11 cellular contexts compared by ENCODE assay signal in genomic region chr9:73093740-73094379, GRCh38. TPM values are rescaled to one million over a fixed set of nuclear protein-coding genes. Genes with fewer than 3 reads are reported as not detected.
A peak's percentile ranks its signal among the peaks of the same experiment; 100 is the strongest.
DNase-seq lines count a peak whose midpoint lies in the region; ATAC-seq lines count a peak whose summit lies in the region.
"Had no signal": no experiment of that assay in that cellular context is flagged by ENCODE, and none has a peak within 500 bp of the region (broad histone marks: within the 10 kb centered on the region; RNA-seq: fewer than 3 reads in every experiment).

No MANE protein-coding gene starts in this region.

- ATAC-seq in stimulated activated naive CD8-positive, alpha-beta T cell treated with anti-CD3 and anti-CD28 coated beads, Interleukin-15, Interleukin-2, amounts not matched to agents 100 U/mL and 50 U/mL, for 24 hours, result no peak
- no peak for ATAC-seq in HG03135 (IDR thresholded peaks at IDR 0.05; ENCODE audit: unreplicated experiment)

- no peak overlapping the region for H3K27ac Mint-ChIP-seq in stimulated activated naive CD8-positive, alpha-beta T cell treated with anti-CD3 and anti-CD28 coated beads, Interleukin-15, Interleukin-2, amounts not matched to agents 100 ng/mL and 50 ng/mL, for 24 hours
- H3K27ac Mint-ChIP-seq in activated T-helper 2 cell treated with anti-CD3 and anti-CD28 coated beads, Interferon-gamma antibody, Interleukin-2, Interleukin-4, amounts not matched to agents 10 μg/mL and 5 μg/mL and 100 μg/mL, durations not matched to agents 14 hours and 24 hours and 36 hours, result no peak overlapping the region
- H3K27ac Mint-ChIP-seq: CD4-positive, CD25-positive, alpha-beta regulatory T cell; progenitor cell of endocrine pancreas had no signal

- peak overlapping the region; percentile 42 for H3K4me3 Mint-ChIP-seq in stimulated activated naive CD8-positive, alpha-beta T cell treated with anti-CD3 and anti-CD28 coated beads, Interleukin-15, Interleukin-2, amounts not matched to agents 100 ng/mL and 50 ng/mL, for 24 hours
- H3K4me3 Mint-ChIP-seq in activated T-helper 2 cell treated with anti-CD3 and anti-CD28 coated beads, Interferon-gamma antibody, Interleukin-2, Interleukin-4, amounts not matched to agents 10 μg/mL and 5 μg/mL and 100 μg/mL, durations not matched to agents 14 hours and 24 hours and 36 hours (ENCODE audit: low read depth), result peak overlapping the region; percentile 33

- no peaks in the 10 kb centered on the region for H3K36me3 Mint-ChIP-seq in stimulated activated naive CD8-positive, alpha-beta T cell treated with anti-CD3 and anti-CD28 coated beads, Interleukin-15, Interleukin-2, amounts not matched to agents 100 ng/mL and 50 ng/mL, for 24 hours (ENCODE audit: low read depth)
- no peaks in the 10 kb centered on the region for H3K36me3 Mint-ChIP-seq in activated T-helper 2 cell treated with anti-CD3 and anti-CD28 coated beads, Interferon-gamma antibody, Interleukin-2, Interleukin-4, amounts not matched to agents 10 μg/mL and 5 μg/mL and 100 μg/mL, durations not matched to agents 14 hours and 24 hours and 36 hours (ENCODE audit: low read depth)
- H3K36me3 Mint-ChIP-seq: CD4-positive, CD25-positive, alpha-beta regulatory T cell had no signal

- no peaks in the 10 kb centered on the region for H3K27me3 Mint-ChIP-seq in stimulated activated naive CD8-positive, alpha-beta T cell treated with anti-CD3 and anti-CD28 coated beads, Interleukin-15, Interleukin-2, amounts not matched to agents 100 ng/mL and 50 ng/mL, for 24 hours
- H3K27me3 Mint-ChIP-seq in activated T-helper 2 cell treated with anti-CD3 and anti-CD28 coated beads, Interferon-gamma antibody, Interleukin-2, Interleukin-4, amounts not matched to agents 10 μg/mL and 5 μg/mL and 100 μg/mL, durations not matched to agents 14 hours and 24 hours and 36 hours (ENCODE audit: low read depth), result peaks cover 11% of the 10 kb centered on the region

- peaks cover 4% of the 10 kb centered on the region for H3K4me1 Mint-ChIP-seq in stimulated activated naive CD8-positive, alpha-beta T cell treated with anti-CD3 and anti-CD28 coated beads, Interleukin-15, Interleukin-2, amounts not matched to agents 100 ng/mL and 50 ng/mL, for 24 hours (ENCODE audit: low read depth)
- H3K4me1 Mint-ChIP-seq in activated T-helper 2 cell treated with anti-CD3 and anti-CD28 coated beads, Interferon-gamma antibody, Interleukin-2, Interleukin-4, amounts not matched to agents 10 μg/mL and 5 μg/mL and 100 μg/mL, durations not matched to agents 14 hours and 24 hours and 36 hours (ENCODE audit: low read depth), result peaks cover 2% of the 10 kb centered on the region

- intact Hi-C loops in activated T-helper 2 cell treated with anti-CD3 and anti-CD28 coated beads, Interferon-gamma antibody, Interleukin-2, Interleukin-4, amounts not matched to agents 10 μg/mL and 5 μg/mL and 100 μg/mL, durations not matched to agents 14 hours and 24 hours and 36 hours (cut with micrococcal nuclease), result no loop called here
- intact Hi-C loops in posterior cingulate gyrus (cut with DNase I), result no loop called here

- no peak for DNase-seq in stimulated activated naive CD8-positive, alpha-beta T cell treated with anti-CD3 and anti-CD28 coated beads, Interleukin-15, Interleukin-2, amounts not matched to agents 100 U/mL and 50 U/mL, for 24 hours
- DNase-seq in activated T-helper 2 cell treated with anti-CD3 and anti-CD28 coated beads, Interferon-gamma antibody, Interleukin-2, Interleukin-4, amounts not matched to agents 10 μg/mL and 5 μg/mL and 100 μg/mL, durations not matched to agents 14 hours and 24 hours and 36 hours (ENCODE audit: low spot score), result no peak
- DNase-seq in kidney tubule cell (ENCODE audit: low spot score), result peak; percentile 22
- DNase-seq in NCI-H2081 (lab: John Stamatoyannopoulos, UW), result no peak
- no peak for DNase-seq in posterior cingulate gyrus
- no peak for DNase-seq in stimulated activated CD4-positive, alpha-beta T cell treated with anti-CD3 and anti-CD28 coated beads, Interleukin-2, amount 100 ng/mL, for 24 hours
- DNase-seq: CD4-positive, CD25-positive, alpha-beta regulatory T cell; NK-92 treated with Interleukin-12 subunit alpha and Interleukin-12 subunit beta, amount 100 ng/mL, for 24 hours had no signal

- H3K9me3 Mint-ChIP-seq in stimulated activated naive CD8-positive, alpha-beta T cell treated with anti-CD3 and anti-CD28 coated beads, Interleukin-15, Interleukin-2, amounts not matched to agents 100 ng/mL and 50 ng/mL, for 24 hours, result no peaks in the 10 kb centered on the region
- H3K9me3 Mint-ChIP-seq in activated T-helper 2 cell treated with anti-CD3 and anti-CD28 coated beads, Interferon-gamma antibody, Interleukin-2, Interleukin-4, amounts not matched to agents 10 μg/mL and 5 μg/mL and 100 μg/mL, durations not matched to agents 14 hours and 24 hours and 36 hours, result no peaks in the 10 kb centered on the region
- H3K9me3 Mint-ChIP-seq: CD4-positive, CD25-positive, alpha-beta regulatory T cell had no signal

RNA-seq across cellular contexts. Expression of gene ANXA1, which starts 57.8 kb away (rescaled TPM):
- total RNA-seq in activated T-helper 2 cell treated with anti-CD3 and anti-CD28 coated beads, Interferon-gamma antibody, Interleukin-2, Interleukin-4, amounts not matched to agents 10 μg/mL and 5 μg/mL and 100 μg/mL, durations not matched to agents 14 hours and 24 hours and 36 hours, result 28.6 and 32.2 TPM in 2 replicates
